27 cellular contexts compared by ENCODE assay signal in genomic region chr15:63126726-63127125, GRCh38.
"Had no signal": no experiment of that assay in that cellular context is flagged by ENCODE, and none has a peak within 500 bp of the region (broad histone marks: within the 10 kb centered on the region; RNA-seq: fewer than 3 reads in every experiment).

No MANE protein-coding gene starts in this region.

- H3K9me3 ChIP-seq: ascending aorta, breast epithelium, colonic mucosa, gastrocnemius medialis, heart right ventricle had no signal

- H3K4me3 ChIP-seq: ascending aorta, breast epithelium, cardiac muscle cell, colonic mucosa, gastrocnemius medialis, heart right ventricle had no signal

- H3K36me3 ChIP-seq: breast epithelium, colonic mucosa had no signal

- DNase-seq: activated CD4-positive, alpha-beta memory T cell treated with anti-CD3 and anti-CD28 coated beads for 36 hours; activated CD4-positive, alpha-beta T cell treated with anti-CD3 and anti-CD28 coated beads for 36 hours; activated CD4-positive, alpha-beta T cell treated with anti-CD3 and anti-CD28 coated beads, Interleukin-2, amount 10 ng/mL, durations not matched to agents 24 days and 14 days; activated CD4-positive, CD25-positive, alpha-beta regulatory T cell; activated CD4-positive, CD25-positive, alpha-beta regulatory T cell treated with anti-CD3 and anti-CD28 coated beads, Interleukin-2, amount 50 U/mL, for 72 hours; activated CD8-positive, alpha-beta memory T cell treated with anti-CD3 and anti-CD28 coated beads, Interleukin-2, amount 10 ng/mL, durations not matched to agents 7 days and 5 days; activated CD8-positive, alpha-beta memory T cell treated with anti-CD3 and anti-CD28 coated beads, Interleukin-2, amount 50 U/mL, for 4 hours; activated CD8-positive, alpha-beta T cell treated with anti-CD3 and anti-CD28 coated beads, Interleukin-2, amount 10 ng/mL, durations not matched to agents 7 days and 5 days; activated effector memory CD4-positive, alpha-beta T cell treated with anti-CD3 and anti-CD28 coated beads, Interleukin-2, amount 50 U/mL, for 16 hours; activated naive CD4-positive, alpha-beta T cell treated with anti-CD3 and anti-CD28 coated beads for 36 hours; activated naive CD8-positive, alpha-beta T cell treated with anti-CD3 and anti-CD28 coated beads for 36 hours; activated naive CD8-positive, alpha-beta T cell treated with anti-CD3 and anti-CD28 coated beads, Interleukin-2, amount 50 U/mL, for 24 hours; activated T-cell treated with anti-CD3 and anti-CD28 coated beads, Interleukin-2, amount 50 U/mL, for 1 hour; activated T-cell treated with anti-CD3 and anti-CD28 coated beads, Interleukin-2, amount 50 U/mL, for 48 hours; central memory CD4-positive, alpha-beta T cell; cerebellar nuclear complex; colonic mucosa; effector CD8-positive, alpha-beta T cell; foreskin keratinocyte; gastrocnemius medialis; heart right ventricle; T-helper 2 cell had no signal

- FAIRE-seq: endometrium had no signal

- H3K27me3 ChIP-seq: ascending aorta, breast epithelium, cardiac muscle cell, colonic mucosa, foreskin keratinocyte, gastrocnemius medialis, heart right ventricle had no signal

- H3K4me1 ChIP-seq: colonic mucosa, foreskin keratinocyte had no signal

- H3K27ac ChIP-seq: ascending aorta, cardiac muscle cell, colonic mucosa, foreskin keratinocyte, gastrocnemius medialis, heart right ventricle had no signal

- ATAC-seq: activated CD4-positive, alpha-beta T cell treated with anti-CD3 and anti-CD28 coated beads for 36 hours; activated CD8-positive, alpha-beta memory T cell treated with anti-CD3 and anti-CD28 coated beads, Interleukin-2, amount 10 ng/mL, durations not matched to agents 7 days and 5 days; activated CD8-positive, alpha-beta T cell treated with anti-CD3 and anti-CD28 coated beads, Interleukin-2, amount 10 ng/mL, durations not matched to agents 7 days and 5 days; activated naive CD8-positive, alpha-beta T cell treated with anti-CD3 and anti-CD28 coated beads, Interleukin-2, amount 50 U/mL, for 24 hours; esophagus mucosa; foreskin keratinocyte; gastrocnemius medialis; heart right ventricle had no signal
